In the genomic region with DNA sequence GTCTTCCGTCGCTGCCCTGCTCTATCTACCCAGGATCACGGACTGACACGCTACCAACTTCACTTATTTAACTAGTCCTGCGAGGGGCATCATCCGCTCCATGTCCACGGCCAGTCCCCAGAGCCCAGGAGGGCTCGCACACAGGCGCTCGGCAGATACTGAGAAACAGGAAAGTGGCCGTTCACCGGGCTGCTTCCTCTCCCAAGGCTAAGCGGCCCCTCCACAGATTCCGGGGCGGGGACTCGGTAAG, we compare ENCODE assay signal across 8 cellular contexts. TPM values are rescaled to one million over a fixed set of nuclear protein-coding genes. Genes with fewer than 3 reads are reported as not detected.
A peak's percentile ranks its signal among the peaks of the same experiment; 100 is the strongest.
DNase-seq lines count a peak whose midpoint lies in the region; ATAC-seq and TF ChIP-seq lines count a peak whose summit lies in the region.

No MANE protein-coding gene starts in this region.

- peak overlapping the region; percentile 88 for H3K4me2 ChIP-seq in hepatocyte

- H3K27ac ChIP-seq in hepatocyte (peak overlapping the region; percentile 94), skin epidermis (peak overlapping the region; percentile 40 to 99 (median 94))

- H3K9me3 ChIP-seq in hepatocyte (ENCODE audit: low read depth) = no peaks in the 10 kb centered on the region

- 1% methylated on average over 16 of the region's 16 CpGs for WGBS in hepatocyte (ENCODE audit: low lambda C conversion rate, missing lambda C conversion rate)

- no peaks in the 10 kb centered on the region for H3K9me2 ChIP-seq in hepatocyte (replicated peaks; ENCODE audit: insufficient read depth)

- H3K4me3 ChIP-seq in hepatocyte (peak overlapping the region; percentile 89), skin epidermis (peak overlapping the region; percentile 70 to 99 (median 95))

- H3K36me3 ChIP-seq in hepatocyte (replicated peaks; ENCODE audit: insufficient read depth, low read depth) = no peaks in the 10 kb centered on the region

- H3K4me3 Mint-ChIP-seq in activated naive CD4-positive, alpha-beta T cell treated with anti-CD3 and anti-CD28 coated beads, Interleukin-2, amount 10 ng/mL, durations not matched to agents 7 days and 5 days = peak overlapping the region; percentile 82

- H3K27me3 ChIP-seq in hepatocyte = no peaks in the 10 kb centered on the region

- no peak for TF ChIP-seq CTCF in hepatocyte (IDR thresholded peaks at IDR 0.05; ENCODE audit: poor library complexity)

- H3K4me1 Mint-ChIP-seq in activated naive CD4-positive, alpha-beta T cell treated with anti-CD3 and anti-CD28 coated beads, Interleukin-2, amount 10 ng/mL, durations not matched to agents 7 days and 5 days = peaks cover 60% of the 10 kb centered on the region

- no peaks in the 10 kb centered on the region for H4K20me1 ChIP-seq in hepatocyte (ENCODE audit: insufficient read depth, poor library complexity, severe bottlenecking)

- DNase-seq in DMS 273 (lab: John Stamatoyannopoulos, UW; ENCODE audit: unreplicated experiment) (peak; percentile 80), DMS 273 treated with DMSO at 0.1 percent for 48 hours (lab: John Stamatoyannopoulos, UW) (no peak), hepatocyte (ENCODE audit: low spot score) (no peak), DMS153 treated with DMSO at 0.1 percent for 48 hours (lab: John Stamatoyannopoulos, UW; ENCODE audit: unreplicated experiment) (no peak), MV-4-11 (lab: John Stamatoyannopoulos, UW) (no peak)
- no peak for DNase-seq in activated naive CD4-positive, alpha-beta T cell treated with anti-CD3 and anti-CD28 coated beads, Interleukin-2, amount 10 ng/mL, durations not matched to agents 7 days and 5 days

- ATAC-seq in HG03280 (IDR thresholded peaks at IDR 0.05; ENCODE audit: unreplicated experiment) = peak; percentile 6

- peaks cover 15% of the 10 kb centered on the region for H3K4me1 ChIP-seq in hepatocyte (ENCODE audit: insufficient read depth)

- peak overlapping the region; percentile 85 for H2AFZ ChIP-seq in hepatocyte

- H3K9me3 Mint-ChIP-seq in activated naive CD4-positive, alpha-beta T cell treated with anti-CD3 and anti-CD28 coated beads, Interleukin-2, amount 10 ng/mL, durations not matched to agents 7 days and 5 days = no peaks in the 10 kb centered on the region

- peaks cover 36% of the 10 kb centered on the region for H3K36me3 Mint-ChIP-seq in activated naive CD4-positive, alpha-beta T cell treated with anti-CD3 and anti-CD28 coated beads, Interleukin-2, amount 10 ng/mL, durations not matched to agents 7 days and 5 days

- H3K27me3 Mint-ChIP-seq in activated naive CD4-positive, alpha-beta T cell treated with anti-CD3 and anti-CD28 coated beads, Interleukin-2, amount 10 ng/mL, durations not matched to agents 7 days and 5 days = no peaks in the 10 kb centered on the region

- peaks cover 34% of the 10 kb centered on the region for H3K79me2 ChIP-seq in hepatocyte

- CTCF ChIA-PET in activated naive CD4-positive, alpha-beta T cell treated with anti-CD3 and anti-CD28 coated beads, Interleukin-2, amount 10 ng/mL, durations not matched to agents 7 days and 5 days (lab: Charles Lee) = interaction anchor here (1.0 kb wide), 1 partner anchor 10 kb away, joined by 3 read pairs; a partner anchor contains a TSS

- H3K27ac Mint-ChIP-seq in activated naive CD4-positive, alpha-beta T cell treated with anti-CD3 and anti-CD28 coated beads, Interleukin-2, amount 10 ng/mL, durations not matched to agents 7 days and 5 days = peak overlapping the region; percentile 99

RNA-seq across cellular contexts. Expression of a gene that starts 0.4 kb away (rescaled TPM):
- 22.3 and 37.8 TPM in 2 replicates for total RNA-seq in hepatocyte
- polyA plus RNA-seq in hepatocyte = 39.8 and 55.2 TPM in 2 replicates

RNA-seq across cellular contexts. Expression of a gene that starts 0.5 kb away (rescaled TPM):
- total RNA-seq in hepatocyte = 8.3 and 9.1 TPM in 2 replicates
- 20.5 and 23.0 TPM in 2 replicates for polyA plus RNA-seq in hepatocyte

RNA-seq across cellular contexts. Expression of a gene that starts 9.7 kb away (rescaled TPM):
- total RNA-seq in hepatocyte = 0.87 and 2.1 TPM in 2 replicates
- 0.37 and 0.83 TPM in 2 replicates for polyA plus RNA-seq in hepatocyte

RNA-seq across cellular contexts. Expression of a gene that starts 17.6 kb away (rescaled TPM):
- total RNA-seq in hepatocyte = 34.2 and 38.8 TPM in 2 replicates
- polyA plus RNA-seq in hepatocyte = 64.6 and 70.6 TPM in 2 replicates

RNA-seq across cellular contexts. Expression of a gene that starts 17.8 kb away (rescaled TPM):
- total RNA-seq in hepatocyte = 47.3 and 59.2 TPM in 2 replicates
- polyA plus RNA-seq in hepatocyte = 128 and 142 TPM in 2 replicates
